In the genomic region with DNA sequence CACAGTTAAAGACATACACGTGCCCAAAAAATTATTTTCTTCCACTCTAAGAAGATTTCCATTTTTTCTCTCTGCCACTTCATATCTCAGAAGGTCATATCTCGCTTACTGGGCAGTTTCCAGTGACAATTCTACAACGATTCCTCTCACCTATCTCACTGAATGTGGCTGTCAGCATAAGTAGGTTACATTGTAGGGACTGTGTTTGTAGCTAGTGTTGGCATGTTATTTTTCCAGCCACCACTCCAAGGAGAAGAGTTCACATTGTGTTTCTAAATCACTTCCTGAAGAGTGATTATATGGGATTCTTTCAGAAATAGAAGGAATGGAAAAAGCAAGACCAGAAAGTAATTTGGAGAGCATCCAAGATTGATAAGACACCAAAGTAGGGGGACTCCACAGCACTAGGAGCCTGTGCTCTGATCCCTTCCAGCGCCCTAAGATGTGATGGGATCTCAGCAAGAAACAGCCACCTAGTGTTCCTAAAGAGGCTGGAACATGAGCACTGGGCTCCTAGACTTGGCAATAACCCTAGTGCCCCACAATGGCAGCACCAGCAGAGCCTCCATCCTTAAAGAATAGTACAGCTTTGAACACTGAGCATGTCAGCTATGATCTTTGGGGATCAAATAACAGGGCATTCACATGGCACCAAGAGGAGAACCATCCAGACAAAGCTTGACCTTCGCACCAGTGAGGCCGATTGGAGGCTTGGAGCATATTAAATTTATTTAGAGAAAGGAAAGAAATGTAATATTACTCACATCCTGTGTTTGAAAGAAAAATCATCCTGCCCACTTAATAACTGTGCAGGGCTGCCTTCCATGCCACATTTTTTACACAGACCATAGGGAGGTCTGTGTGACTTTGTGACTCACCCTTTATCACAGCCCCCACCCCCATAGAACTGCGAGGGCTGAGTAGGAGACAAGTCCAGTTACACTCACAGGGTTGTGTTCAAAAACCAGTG, we compare ENCODE assay signal across 8 cellular contexts. TPM values are rescaled to one million over a fixed set of nuclear protein-coding genes. Genes with fewer than 3 reads are reported as not detected.
DNase-seq lines count a peak whose midpoint lies in the region; ATAC-seq and TF ChIP-seq lines count a peak whose summit lies in the region.

No MANE protein-coding gene starts in this region.

- peak; percentile 22 for TF ChIP-seq CTCF in brain microvascular endothelial cell (IDR thresholded peaks at IDR 0.05; ENCODE audit: low read depth, low read length, missing control alignments)
- TF ChIP-seq CTCF in psoas muscle (IDR thresholded peaks at IDR 0.05) = no peak
- TF ChIP-seq CTCF in CD4-positive, alpha-beta T cell (IDR thresholded peaks at IDR 0.05) = no peak

- in situ Hi-C loops in brain microvascular endothelial cell (cut with HindIII; ENCODE audit: low pct_ligation_motif_present, low sequenced_read_pairs) = loop anchor here (25.0 kb wide), 1 partner anchor 314 kb away; no protein-coding TSS in a partner anchor

- H3K4me3 ChIP-seq in brain microvascular endothelial cell (ENCODE audit: low read depth, low read length) (no peak overlapping the region), psoas muscle (no peak overlapping the region)

- intact Hi-C loops in psoas muscle (cut with DNase I) = no loop called here
- intact Hi-C loops in CD4-positive, alpha-beta T cell (cut with DNase I, micrococcal nuclease) = no loop called here

- ATAC-seq in GM19043 (IDR thresholded peaks at IDR 0.05; ENCODE audit: low read depth, unreplicated experiment) = peak; percentile 18
- peak; percentile 33 for ATAC-seq in HG03159 (IDR thresholded peaks at IDR 0.05; ENCODE audit: unreplicated experiment)
- ATAC-seq in psoas muscle = peak in 2 of 4 donors; percentile 50 to 66
- ATAC-seq in CD4-positive, alpha-beta T cell (ENCODE audit: poor library complexity) = no peak
- no peak for ATAC-seq in left lobe of liver

- no peaks in the 10 kb centered on the region for H3K36me3 Mint-ChIP-seq in CD4-positive, alpha-beta T cell (ENCODE audit: low read depth)

- peaks cover 8% of the 10 kb centered on the region for H3K27me3 Mint-ChIP-seq in CD4-positive, alpha-beta T cell

- H3K4me3 Mint-ChIP-seq in CD4-positive, alpha-beta T cell = no peak overlapping the region

- H3K9me3 Mint-ChIP-seq in CD4-positive, alpha-beta T cell = no peaks in the 10 kb centered on the region

- POLR2A ChIA-PET in CD4-positive, alpha-beta T cell (lab: Charles Lee) = interaction anchor here (0.7 kb wide), 1 partner anchor 765 kb away, joined by 3 read pairs; no protein-coding TSS in a partner anchor

- 67 to 72% (median 68%) methylated on average over 7 of the region's 7 CpGs for WGBS in psoas muscle, 3 donors

- H3K27ac Mint-ChIP-seq in CD4-positive, alpha-beta T cell = no peak overlapping the region

- H3K9me3 ChIP-seq in psoas muscle = no peaks in the 10 kb centered on the region
- no peaks in the 10 kb centered on the region for H3K9me3 ChIP-seq in CD4-positive, alpha-beta T cell (ENCODE audit: control insufficient read depth, low read length)

- H3K27ac ChIP-seq in brain microvascular endothelial cell = peak overlapping the region; percentile 73
- H3K27ac ChIP-seq in psoas muscle = peak overlapping the region; percentile 47
- no peak overlapping the region for H3K27ac ChIP-seq in CD4-positive, alpha-beta T cell (ENCODE audit: low read depth, low read length)

- no peaks in the 10 kb centered on the region for H3K4me1 Mint-ChIP-seq in CD4-positive, alpha-beta T cell (ENCODE audit: low read depth)

- DNase-seq in brain microvascular endothelial cell (peak; percentile 93), psoas muscle (no peak), HUDEP-2 (lab: John Stamatoyannopoulos, UW; ENCODE audit: unreplicated experiment in 76 of 76) (no peak), left lobe of liver (ENCODE audit: low spot score) (no peak), NCI-H1417 treated with DMSO at 0.1 percent for 48 hours (lab: John Stamatoyannopoulos, UW) (no peak)
- DNase-seq in CD4-positive, alpha-beta T cell = no peak

- CTCF ChIA-PET in CD4-positive, alpha-beta T cell (lab: Charles Lee) = interaction anchor here (1.3 kb wide), 1 partner anchor 13 kb away, joined by 3 read pairs; no protein-coding TSS in a partner anchor

- peaks cover 14% of the 10 kb centered on the region for H3K4me1 ChIP-seq in psoas muscle

- H3K36me3 ChIP-seq in brain microvascular endothelial cell (replicated peaks) (no peaks in the 10 kb centered on the region), psoas muscle (ENCODE audit: insufficient read depth in 1 of 2, low read depth in 1 of 2) (no peaks in the 10 kb centered on the region)

- H3K27me3 ChIP-seq in brain microvascular endothelial cell (replicated peaks) = no peaks in the 10 kb centered on the region
- H3K27me3 ChIP-seq in psoas muscle (ENCODE audit: insufficient read depth in 3 of 3, low read length in 2 of 3) = no peaks in the 10 kb centered on the region
- H3K27me3 ChIP-seq in CD4-positive, alpha-beta T cell (ENCODE audit: control insufficient read depth, insufficient read depth, low read length) = peaks cover 5% of the 10 kb centered on the region

RNA-seq across cellular contexts. Expression of a gene that starts 51.8 kb away (rescaled TPM):
- total RNA-seq in psoas muscle (100 to 1,000 TPM in 1 of 4 donors, 10 to 100 TPM in 3; 59.0 to 120 (median 66.7) TPM), left lobe of liver (9.3 TPM)
- 10 to 100 TPM; 57.6 to 70.1 (median 69.0) TPM for polyA plus RNA-seq in psoas muscle
- total RNA-seq in CD4-positive, alpha-beta T cell = not detected

Comparison
In these comparisons a context has a peak if more than half of its experiments do, and no peak if none do; other contexts are left out.
1. ATAC-seq: peak in GM19043 (single experiment) and HG03159 (single experiment); none in CD4-positive, alpha-beta T cell (single experiment) and left lobe of liver (single experiment).
2. RNA of a gene that starts 51.8 kb away (total RNA-seq): 59.0 to 120 TPM in psoas muscle and 9.3 TPM in left lobe of liver (single experiment); not detected in CD4-positive, alpha-beta T cell; every median in the first group is over 10 times any median in the second.